In genomic region chr1:47178665-47179022, GRCh38 we compare ENCODE assay signal across 10 cellular contexts. TPM values are rescaled to one million over a fixed set of nuclear protein-coding genes. Genes with fewer than 3 reads are reported as not detected.
DNase-seq lines count a peak whose midpoint lies in the region; ATAC-seq and TF ChIP-seq lines count a peak whose summit lies in the region.
"Had no signal": no experiment of that assay in that cellular context is flagged by ENCODE, and none has a peak within 500 bp of the region (broad histone marks: within the 10 kb centered on the region; RNA-seq: fewer than 3 reads in every experiment).

No MANE protein-coding gene starts in this region.

- peak overlapping the region; percentile 90 for H3K4me3 Mint-ChIP-seq in HFFc6
- peak overlapping the region in 4 of 5 experiments; percentile 75 to 86 (median 84) for H3K4me3 Mint-ChIP-seq in brain

- H3K9me3 ChIP-seq in A673 (ENCODE audit: low read depth, low read length, poor library complexity, severe bottlenecking): no peaks in the 10 kb centered on the region

- no peak overlapping the region for H3K27ac ChIP-seq in A673 (ENCODE audit: low read depth, low read length, poor library complexity, severe bottlenecking)
- H3K27ac ChIP-seq: parathyroid adenoma had no signal

- H3K27me3 Mint-ChIP-seq in HFFc6 (ENCODE audit: insufficient read depth): peaks cover 11% of the 10 kb centered on the region
- peaks cover 28% of the 10 kb centered on the region for H3K27me3 Mint-ChIP-seq in brain

- CTCF ChIA-PET in A673 (lab: Charles Lee): interaction anchor here (0.5 to 1.5 kb wide), 14 partner anchors 9 to 1629 kb away, joined by 3 to 19 read pairs (median 7); partner anchors contain the start of genes PDZK1IP1 and STIL

- no peaks in the 10 kb centered on the region for H3K36me3 Mint-ChIP-seq in HFFc6 (ENCODE audit: low read depth)
- H3K36me3 Mint-ChIP-seq in brain: no peaks in the 10 kb centered on the region

- peak overlapping the region; percentile 42 for H3K4me3 ChIP-seq in A673 (ENCODE audit: low read depth, low read length, poor library complexity, severe bottlenecking)

- H3K4me1 Mint-ChIP-seq in HFFc6 (ENCODE audit: low read depth) (peaks cover 40% of the 10 kb centered on the region), brain (peaks cover 21% of the 10 kb centered on the region)

- TF ChIP-seq CTCF in A673 (conservative IDR thresholded peaks at IDR 0.05; ENCODE audit: low read depth, low read length) (no peak), HFFc6 (IDR thresholded peaks at IDR 0.05) (no peak), brain (conservative IDR thresholded peaks at IDR 0.05) (no peak)

- H3K9me3 Mint-ChIP-seq in HFFc6: no peaks in the 10 kb centered on the region
- no peaks in the 10 kb centered on the region for H3K9me3 Mint-ChIP-seq in brain

- ATAC-seq in left lobe of liver (no peak), GM18520 (IDR thresholded peaks at IDR 0.05; ENCODE audit: unreplicated experiment) (no peak), GM19463 (IDR thresholded peaks at IDR 0.05; ENCODE audit: unreplicated experiment) (no peak)

- DNase-seq in A673 (ENCODE audit: low spot score) (no peak), HFFc6 (no peak), left lobe of liver (ENCODE audit: low spot score) (peak; percentile 43), foreskin melanocyte (no peak), HT-29 (ENCODE audit: low spot score) (no peak)

- H3K4me1 ChIP-seq in A673 (ENCODE audit: insufficient read depth, low read length, poor library complexity, severe bottlenecking): no peaks in the 10 kb centered on the region
- H3K4me1 ChIP-seq: parathyroid adenoma had no signal

- H3K36me3 ChIP-seq in A673 (ENCODE audit: insufficient read depth, low read length, poor library complexity, severe bottlenecking): no peaks in the 10 kb centered on the region

- POLR2A ChIA-PET in A673 (lab: Charles Lee; ENCODE audit: low non-redundant PET): no interaction called here

- intact Hi-C loops in A673 (cut with micrococcal nuclease; ENCODE audit: unreplicated experiment): loop anchor here (1.0 to 10.0 kb wide), 2 partner anchors 85 to 314 kb away; no protein-coding TSS in a partner anchor

- no TSS peak for BruUV-seq in A673 (replicated peaks; lab: Mats Ljungman, UMichigan)

- H3K27ac Mint-ChIP-seq in HFFc6 (peak overlapping the region; percentile 93), brain (peak overlapping the region in 1 of 5 experiments; percentile 73)

- H3K27me3 ChIP-seq in A673 (replicated peaks; ENCODE audit: insufficient read depth, low read depth, low read length, poor library complexity): peaks cover 10% of the 10 kb centered on the region

RNA-seq across cellular contexts. Expression of gene PDZK1IP1, which starts 11.2 kb away (rescaled TPM):
- total RNA-seq in A673 (2021) (not detected in 2 replicates), left lobe of liver (1.3 TPM)
- total RNA-seq in HFFc6 (2021; fragmentation: NEBNext Ultra II Directional; extraction: Animal tissue kit (Norgen Biotek cat#: 25700)): not detected
- polyA plus RNA-seq in brain (ENCODE audit: insufficient read depth, low read depth, low replicate concordance): not detected
- total RNA-seq in HT-29 (2014; rRNA removed; shearing (Covaris generic)): 32.9 and 38.0 TPM in 2 replicates
- total RNA-seq: SK-MEL-5 had no signal

RNA-seq across cellular contexts. Expression of gene CYP4A22, which starts 41.4 kb away (rescaled TPM):
- total RNA-seq in A673 (2021) (not detected in 2 replicates), left lobe of liver (69.9 TPM)
- total RNA-seq in HFFc6 (2021; fragmentation: NEBNext Ultra II Directional; extraction: Animal tissue kit (Norgen Biotek cat#: 25700)): not detected
- not detected for polyA plus RNA-seq in brain (ENCODE audit: insufficient read depth, low read depth, low replicate concordance)
- not detected in 2 replicates for total RNA-seq in HT-29 (2014; rRNA removed; shearing (Covaris generic))
- total RNA-seq: SK-MEL-5 had no signal

RNA-seq across cellular contexts. Expression of gene TAL1, which starts 53.4 kb away (rescaled TPM):
- 0.11 TPM in 2 replicates for total RNA-seq in A673 (2021)
- total RNA-seq in HFFc6 (2021; fragmentation: NEBNext Ultra II Directional; extraction: Animal tissue kit (Norgen Biotek cat#: 25700)): not detected
- polyA plus RNA-seq in brain (ENCODE audit: insufficient read depth, low read depth, low replicate concordance): 0.59 TPM
- total RNA-seq in left lobe of liver: 1.9 TPM
- total RNA-seq in HT-29 (2014; rRNA removed; shearing (Covaris generic)): not detected in 2 replicates

Comparison
In these comparisons a context has a peak if more than half of its experiments do, and no peak if none do; other contexts are left out.
1. RNA of gene PDZK1IP1, which starts 11.2 kb away (total RNA-seq): 32.9 to 38.0 TPM in HT-29; 1.3 TPM in left lobe of liver (single experiment), not detected in A673 and not detected in HFFc6; every median in the first group is over 10 times any median in the second.
2. RNA of gene CYP4A22, which starts 41.4 kb away (total RNA-seq): 69.9 TPM in left lobe of liver (single experiment); not detected in A673, not detected in HFFc6 and not detected in HT-29; every median in the first group is over 10 times any median in the second.